ENCODE assay signal across 1 cellular context in the genomic region with DNA sequence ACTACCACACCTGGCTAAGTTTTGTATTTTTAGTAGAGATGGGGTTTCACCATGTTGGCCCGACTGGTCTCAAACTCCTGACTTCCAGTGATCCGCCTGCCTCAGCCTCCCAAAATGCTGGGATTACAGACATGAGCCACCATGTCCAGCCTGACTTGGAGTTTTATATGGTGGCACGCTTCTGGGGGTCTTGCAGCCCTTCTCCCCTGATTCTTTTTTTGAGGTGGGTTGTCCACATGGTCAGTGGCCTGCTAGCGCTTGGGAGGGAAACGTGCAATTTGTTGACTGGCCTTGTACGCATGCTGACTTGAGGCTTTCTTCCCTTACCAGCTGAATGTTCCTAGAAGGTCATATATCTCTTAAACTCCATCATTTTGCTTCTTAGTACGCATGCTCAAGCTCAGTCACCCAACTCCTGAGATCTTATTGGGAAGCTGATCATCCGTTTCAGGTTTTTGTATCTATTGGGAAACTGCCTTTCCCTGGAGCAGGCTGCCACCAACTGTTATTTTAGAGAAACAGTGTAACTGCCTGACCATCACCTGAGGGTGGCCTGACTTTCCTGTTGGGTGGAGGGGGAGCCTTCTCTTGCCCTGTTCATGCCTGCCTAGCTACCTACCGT.
TF ChIP-seq lines count a peak whose summit lies in the region.

No MANE protein-coding gene starts in this region.

TF ChIP-seq in GM23338, 12 proteins besides CTCF, POLR2A, EP300 and RAD21 (continued from another document):
- TF ChIP-seq POLR2AphosphoS5 (IDR thresholded peaks at IDR 0.05; ENCODE audit: low read depth): no peak
- TF ChIP-seq CREB1 (CRISPR knock-in tag; IDR thresholded peaks at IDR 0.05; ENCODE audit: low read depth): no peak
- TF ChIP-seq JUNB (IDR thresholded peaks at IDR 0.05; ENCODE audit: unreplicated experiment): no peak
- TF ChIP-seq ZNF114 (CRISPR knock-in tag; IDR thresholded peaks at IDR 0.05): no peak
- no peak for TF ChIP-seq NANOG (IDR thresholded peaks at IDR 0.05; ENCODE audit: borderline replicate concordance)
- TF ChIP-seq, protein P1, sequence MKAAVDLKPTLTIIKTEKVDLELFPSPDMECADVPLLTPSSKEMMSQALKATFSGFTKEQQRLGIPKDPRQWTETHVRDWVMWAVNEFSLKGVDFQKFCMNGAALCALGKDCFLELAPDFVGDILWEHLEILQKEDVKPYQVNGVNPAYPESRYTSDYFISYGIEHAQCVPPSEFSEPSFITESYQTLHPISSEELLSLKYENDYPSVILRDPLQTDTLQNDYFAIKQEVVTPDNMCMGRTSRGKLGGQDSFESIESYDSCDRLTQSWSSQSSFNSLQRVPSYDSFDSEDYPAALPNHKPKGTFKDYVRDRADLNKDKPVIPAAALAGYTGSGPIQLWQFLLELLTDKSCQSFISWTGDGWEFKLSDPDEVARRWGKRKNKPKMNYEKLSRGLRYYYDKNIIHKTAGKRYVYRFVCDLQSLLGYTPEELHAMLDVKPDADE (IDR thresholded peaks at IDR 0.05): no peak
- TF ChIP-seq EZH2 (IDR thresholded peaks at IDR 0.05; ENCODE audit: low read depth, unreplicated experiment): no peak
